Comparison of ENCODE assay signal across 8 cellular contexts in genomic region chr19:39402417-39403297, GRCh38. TPM values are rescaled to one million over a fixed set of nuclear protein-coding genes. Genes with fewer than 3 reads are reported as not detected.
DNase-seq lines count a peak whose midpoint lies in the region; ATAC-seq, FAIRE-seq and TF ChIP-seq lines count a peak whose summit lies in the region.

No MANE protein-coding gene starts in this region.

- H3K27ac ChIP-seq in keratinocyte (ENCODE audit: control insufficient read depth, insufficient read depth, low read length) = peak overlapping the region; percentile 98

- H3K4me1 ChIP-seq in HAP-1 (peaks cover 15% of the 10 kb centered on the region), keratinocyte (ENCODE audit: control insufficient read depth, extremely low read depth, insufficient read depth, low read length) (peaks cover 48% of the 10 kb centered on the region)

- H2AFZ ChIP-seq in keratinocyte (ENCODE audit: control insufficient read depth, low read length) = peak overlapping the region; percentile 22

- TF ChIP-seq CTCF in keratinocyte (optimal IDR thresholded peaks at IDR 0.05 in 1 of 3, IDR thresholded peaks at IDR 0.05 in 1 of 3, conservative IDR thresholded peaks at IDR 0.05 in 1 of 3; ENCODE audit: extremely low read depth in 1 of 3, insufficient read depth in 2 of 3, low read length in 3 of 3) = no peak

- peaks cover 57% of the 10 kb centered on the region for H3K36me3 Mint-ChIP-seq in central memory CD8-positive, alpha-beta T cell (ENCODE audit: insufficient read depth)

- H3K9me3 ChIP-seq in HAP-1 (no peaks in the 10 kb centered on the region), keratinocyte (ENCODE audit: control insufficient read depth, low read depth, low read length) (no peaks in the 10 kb centered on the region)

- no peak for FAIRE-seq in keratinocyte (lab: Jason Lieb, UNC)

- no peaks in the 10 kb centered on the region for H3K9me3 Mint-ChIP-seq in central memory CD8-positive, alpha-beta T cell

- peak; percentile 0 to 1 for ATAC-seq in activated CD4-positive, CD25-positive, alpha-beta regulatory T cell treated with anti-CD3 and anti-CD28 coated beads, Interleukin-2, amount 50 U/mL, for 24 hours
- ATAC-seq in central memory CD8-positive, alpha-beta T cell (replicated peaks; ENCODE audit: extremely low read depth, poor library complexity, severe bottlenecking) = peak; percentile 0
- no peak for ATAC-seq in GM19395 (IDR thresholded peaks at IDR 0.05; ENCODE audit: unreplicated experiment)

- H3K4me3 ChIP-seq in HAP-1 (peak overlapping the region; percentile 27), keratinocyte (ENCODE audit: control insufficient read depth in 2 of 3, extremely low read depth in 1 of 3, insufficient read depth in 2 of 3, low read depth in 1 of 3, low read length in 3 of 3) (peak overlapping the region; percentile 35 to 63 (median 48))

- dilution Hi-C loops in keratinocyte (cut with MboI; ENCODE audit: extremely low pct_ligation_motif_present, low sequenced_read_pairs) = no loop called here

- H3K36me3 ChIP-seq in HAP-1 (replicated peaks) = peaks cover 4% of the 10 kb centered on the region; the same call in 1 of the 2 replicates
- H3K36me3 ChIP-seq in keratinocyte (ENCODE audit: control insufficient read depth in 2 of 2, extremely low read depth in 1 of 2, insufficient read depth in 2 of 2, low read length in 2 of 2) = peaks cover 1 to 4% of the 10 kb centered on the region in 2 experiments

- H3K9ac ChIP-seq in keratinocyte (ENCODE audit: control insufficient read depth, extremely low read depth, insufficient read depth, low read length) = peak overlapping the region; percentile 92

- peaks cover 60% of the 10 kb centered on the region for H3K4me1 Mint-ChIP-seq in central memory CD8-positive, alpha-beta T cell

- no peaks in the 10 kb centered on the region for H3K27me3 Mint-ChIP-seq in central memory CD8-positive, alpha-beta T cell

- no peaks in the 10 kb centered on the region for H3K9me1 ChIP-seq in keratinocyte (ENCODE audit: control insufficient read depth, extremely low read depth, insufficient read depth, low read length)

- H3K4me3 Mint-ChIP-seq in central memory CD8-positive, alpha-beta T cell = peak overlapping the region; percentile 80

- peaks cover 10% of the 10 kb centered on the region for H3K79me2 ChIP-seq in keratinocyte (ENCODE audit: control insufficient read depth, insufficient read depth, low read length)

- DNase-seq in DMS153 treated with DMSO at 0.1 percent for 48 hours (lab: John Stamatoyannopoulos, UW; ENCODE audit: unreplicated experiment) = peak; percentile 72
- DNase-seq in HAP-1 (ENCODE audit: low spot score in 2 of 2) = peak; percentile 67 to 87
- DNase-seq in NCI-H2196 (lab: John Stamatoyannopoulos, UW; ENCODE audit: unreplicated experiment) = peak; percentile 76
- peak; percentile 58 to 84 for DNase-seq in central memory CD8-positive, alpha-beta T cell (ENCODE audit: low spot score in 2 of 2)
- DNase-seq in keratinocyte (ENCODE audit: low read depth, low spot score) = no peak
- peak; percentile 75 to 89 for DNase-seq in stimulated activated CD4-positive, alpha-beta T cell treated with anti-CD3 and anti-CD28 coated beads, Interleukin-12 subunit alpha, Interleukin-12 subunit beta, amount 100 ng/mL, for 24 hours (ENCODE audit: low read depth in 2 of 2)

- H4K20me1 ChIP-seq in keratinocyte (ENCODE audit: control insufficient read depth, extremely low read depth, insufficient read depth, low read length) = peaks cover 4% of the 10 kb centered on the region

- in situ Hi-C loops in HAP-1 (cut with MboI; ENCODE audit: low sequenced_read_pairs) = no loop called here

- H3K27ac Mint-ChIP-seq in central memory CD8-positive, alpha-beta T cell (ENCODE audit: low read depth) = peak overlapping the region; percentile 92

- peak overlapping the region; percentile 86 for H3K4me2 ChIP-seq in keratinocyte (ENCODE audit: control insufficient read depth, extremely low read depth, insufficient read depth, low read depth, low read length)

- no peaks in the 10 kb centered on the region for H3K27me3 ChIP-seq in HAP-1 (ENCODE audit: low read depth)
- H3K27me3 ChIP-seq in keratinocyte (ENCODE audit: control insufficient read depth, extremely low read depth, insufficient read depth, low read length) = no peaks in the 10 kb centered on the region

RNA-seq across cellular contexts. Expression of gene ZFP36, which starts 4.0 kb away (rescaled TPM):
- 10.4 to 14.2 TPM (median 12.8 TPM) in 3 replicates for polyA plus RNA-seq in keratinocyte
- 66.8 TPM for polyA plus RNA-seq in keratinocyte (2011; ENCODE audit: low read depth)
- 11.3 and 17.9 TPM in 2 replicates for polyA plus RNA-seq in keratinocyte (2011; cell fraction: cytosol; rRNA removed)
- polyA plus RNA-seq in keratinocyte (2011; cell fraction: nucleus; rRNA removed) = 93.2 and 153 TPM in 2 replicates
- 35.1 and 305 TPM in 2 replicates for polyA plus RNA-seq in keratinocyte (2012; ENCODE audit: low replicate concordance)
- 6.3 to 18.5 TPM (median 9.8 TPM) in 3 replicates for polyA minus RNA-seq in keratinocyte
- polyA minus RNA-seq in keratinocyte (2011; cell fraction: cytosol; rRNA and poly(A)+ RNA removed) = 40.3 TPM
- 35.3 and 40.7 TPM in 2 replicates for polyA minus RNA-seq in keratinocyte (2011; cell fraction: nucleus; rRNA and poly(A)+ RNA removed)

RNA-seq across cellular contexts. Expression of gene PLEKHG2, which starts 9.8 kb away (rescaled TPM):
- polyA plus RNA-seq in keratinocyte = 3.6 to 6.4 TPM (median 5.2 TPM) in 3 replicates
- polyA plus RNA-seq in keratinocyte (2011; ENCODE audit: low read depth) = 2.9 TPM
- polyA plus RNA-seq in keratinocyte (2011; cell fraction: cytosol; rRNA removed) = 2.6 and 2.8 TPM in 2 replicates
- polyA plus RNA-seq in keratinocyte (2011; cell fraction: nucleus; rRNA removed) = 20.5 and 27.7 TPM in 2 replicates
- polyA plus RNA-seq in keratinocyte (2012; ENCODE audit: low replicate concordance) = 4.8 and 12.2 TPM in 2 replicates
- 6.0 to 50.0 TPM (median 6.2 TPM) in 3 replicates for polyA minus RNA-seq in keratinocyte
- 9.0 TPM for polyA minus RNA-seq in keratinocyte (2011; cell fraction: cytosol; rRNA and poly(A)+ RNA removed)
- 12.6 and 12.8 TPM in 2 replicates for polyA minus RNA-seq in keratinocyte (2011; cell fraction: nucleus; rRNA and poly(A)+ RNA removed)

RNA-seq across cellular contexts. Expression of gene MED29, which starts 11.5 kb away (rescaled TPM):
- polyA plus RNA-seq in keratinocyte = 14.7 to 18.8 TPM (median 18.2 TPM) in 3 replicates
- polyA plus RNA-seq in keratinocyte (2011; ENCODE audit: low read depth) = 20.0 TPM
- polyA plus RNA-seq in keratinocyte (2011; cell fraction: cytosol; rRNA removed) = 18.8 and 23.9 TPM in 2 replicates
- 15.6 and 18.3 TPM in 2 replicates for polyA plus RNA-seq in keratinocyte (2011; cell fraction: nucleus; rRNA removed)
- polyA plus RNA-seq in keratinocyte (2012; ENCODE audit: low replicate concordance) = 9.2 and 15.5 TPM in 2 replicates
- 18.8 to 47.0 TPM (median 20.1 TPM) in 3 replicates for polyA minus RNA-seq in keratinocyte
- polyA minus RNA-seq in keratinocyte (2011; cell fraction: cytosol; rRNA and poly(A)+ RNA removed) = 17.8 TPM
- polyA minus RNA-seq in keratinocyte (2011; cell fraction: nucleus; rRNA and poly(A)+ RNA removed) = 6.0 and 8.5 TPM in 2 replicates

RNA-seq across cellular contexts. Expression of gene PAF1, which starts 11.8 kb away (rescaled TPM):
- 30.7 to 53.3 TPM (median 39.4 TPM) in 3 replicates for polyA plus RNA-seq in keratinocyte
- polyA plus RNA-seq in keratinocyte (2011; ENCODE audit: low read depth) = 42.1 TPM
- 37.7 and 48.7 TPM in 2 replicates for polyA plus RNA-seq in keratinocyte (2011; cell fraction: cytosol; rRNA removed)
- 52.1 and 61.1 TPM in 2 replicates for polyA plus RNA-seq in keratinocyte (2011; cell fraction: nucleus; rRNA removed)
- 40.2 and 49.3 TPM in 2 replicates for polyA plus RNA-seq in keratinocyte (2012; ENCODE audit: low replicate concordance)
- polyA minus RNA-seq in keratinocyte = 19.4 to 34.4 TPM (median 29.8 TPM) in 3 replicates
- 32.2 TPM for polyA minus RNA-seq in keratinocyte (2011; cell fraction: cytosol; rRNA and poly(A)+ RNA removed)
- 21.0 and 24.5 TPM in 2 replicates for polyA minus RNA-seq in keratinocyte (2011; cell fraction: nucleus; rRNA and poly(A)+ RNA removed)

RNA-seq across cellular contexts. Expression of gene RPS16, which starts 33.1 kb away (rescaled TPM):
- 1,323 to 2,302 TPM (median 1,614 TPM) in 3 replicates for polyA plus RNA-seq in keratinocyte
- 343 TPM for polyA plus RNA-seq in keratinocyte (2011; ENCODE audit: low read depth)
- polyA plus RNA-seq in keratinocyte (2011; cell fraction: cytosol; rRNA removed) = 1,568 and 2,617 TPM in 2 replicates
- polyA plus RNA-seq in keratinocyte (2011; cell fraction: nucleus; rRNA removed) = 776 and 828 TPM in 2 replicates
- polyA plus RNA-seq in keratinocyte (2012; ENCODE audit: low replicate concordance) = 2,774 and 3,181 TPM in 2 replicates
- polyA minus RNA-seq in keratinocyte = 1,316 to 1,952 TPM (median 1,376 TPM) in 3 replicates
- 2,828 TPM for polyA minus RNA-seq in keratinocyte (2011; cell fraction: cytosol; rRNA and poly(A)+ RNA removed)
- 277 and 290 TPM in 2 replicates for polyA minus RNA-seq in keratinocyte (2011; cell fraction: nucleus; rRNA and poly(A)+ RNA removed)
